19 cellular contexts compared by ENCODE assay signal in the genomic region with DNA sequence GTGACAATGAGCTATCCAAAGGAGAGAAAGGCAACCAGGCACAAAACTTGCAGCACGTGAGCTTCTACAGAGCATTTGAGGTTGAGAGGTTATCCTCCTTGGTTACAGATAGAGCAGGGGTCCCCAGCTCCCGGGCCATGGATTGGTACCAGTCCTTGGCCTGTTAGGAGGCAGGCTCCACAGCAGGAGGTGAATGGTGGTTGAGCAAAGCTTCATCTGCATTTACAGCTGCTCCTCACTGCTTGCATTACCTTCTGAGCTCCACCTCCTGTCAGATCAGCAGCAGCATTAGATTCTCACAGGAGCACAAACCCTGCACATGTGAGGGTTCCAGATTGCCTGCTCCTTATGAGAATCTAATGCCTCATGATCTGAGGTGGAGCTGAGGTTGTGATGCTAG. TPM values are rescaled to one million over a fixed set of nuclear protein-coding genes. Genes with fewer than 3 reads are reported as not detected.
DNase-seq lines count a peak whose midpoint lies in the region; ATAC-seq and TF ChIP-seq lines count a peak whose summit lies in the region.
"Had no signal": no experiment of that assay in that cellular context is flagged by ENCODE, and none has a peak within 500 bp of the region (broad histone marks: within the 10 kb centered on the region; RNA-seq: fewer than 3 reads in every experiment).

No MANE protein-coding gene starts in this region.

- no peak overlapping the region for H2AFZ ChIP-seq in PC-9

- no peaks in the 10 kb centered on the region for H3K4me1 ChIP-seq in endodermal cell (ENCODE audit: control insufficient read depth, insufficient read depth, low read length)
- no peaks in the 10 kb centered on the region for H3K4me1 ChIP-seq in mesendoderm (ENCODE audit: control insufficient read depth, low read depth, low read length)
- H3K4me1 ChIP-seq in PC-9 (replicated peaks; ENCODE audit: insufficient read depth): no peaks in the 10 kb centered on the region
- no peaks in the 10 kb centered on the region for H3K4me1 ChIP-seq in Caco-2
- H3K4me1 ChIP-seq: BE2C, HAP-1 had no signal

- no peak overlapping the region for H3K23ac ChIP-seq in mesendoderm (ENCODE audit: low read length)

- no peaks in the 10 kb centered on the region for H3K27me3 ChIP-seq in H7 (ENCODE audit: control insufficient read depth, insufficient read depth, low read length)
- H3K27me3 ChIP-seq in endodermal cell (ENCODE audit: control insufficient read depth, insufficient read depth, low read length, poor library complexity, severe bottlenecking): no peaks in the 10 kb centered on the region
- H3K27me3 ChIP-seq in mesendoderm (ENCODE audit: insufficient read depth, low read length, poor library complexity): no peaks in the 10 kb centered on the region
- H3K27me3 ChIP-seq in PC-9 (ENCODE audit: insufficient read depth, low read depth): no peaks in the 10 kb centered on the region
- H3K27me3 ChIP-seq in Caco-2 (replicated peaks; ENCODE audit: control insufficient read depth, insufficient read depth, low read length): no peaks in the 10 kb centered on the region
- H3K27me3 ChIP-seq: BE2C had no signal

- CTCF ChIA-PET in PC-9 (lab: Charles Lee): no interaction called here
- CTCF ChIA-PET in Caco-2 (lab: Charles Lee): no interaction called here

- H3K4ac ChIP-seq in mesendoderm (ENCODE audit: low read depth, low read length): no peak overlapping the region

- POLR2A ChIA-PET in PC-9 (lab: Charles Lee; ENCODE audit: unreplicated experiment): no interaction called here
- POLR2A ChIA-PET in Caco-2 (lab: Charles Lee): no interaction called here

- H3K79me2 ChIP-seq in mesendoderm (ENCODE audit: control insufficient read depth, insufficient read depth, low read length): no peaks in the 10 kb centered on the region
- H3K79me2 ChIP-seq in PC-9 (ENCODE audit: low read depth): no peaks in the 10 kb centered on the region

- H3K27ac ChIP-seq in endodermal cell (ENCODE audit: low read depth, low read length): no peak overlapping the region
- no peak overlapping the region for H3K27ac ChIP-seq in mesendoderm (ENCODE audit: low read depth, low read length)
- H3K27ac ChIP-seq in PC-9: no peak overlapping the region

- H3K4me3 Mint-ChIP-seq in endodermal cell (no peak overlapping the region), Caco-2 (ENCODE audit: unreplicated experiment) (no peak overlapping the region)
- H3K4me3 Mint-ChIP-seq: CD4-positive, CD25-positive, alpha-beta regulatory T cell; CD8-positive, alpha-beta memory T cell had no signal

- WGBS in endodermal cell (ENCODE audit: insufficient coverage in 1 of 2, insufficient read length in 1 of 2), 2 experiments: 76 to 78% methylated on average over 2 of the region's 2 CpGs
- WGBS in mesendoderm (ENCODE audit: extremely low coverage, insufficient coverage, low lambda C conversion rate): no CpG with 5 or more reads among the region's 2 CpGs

- no peaks in the 10 kb centered on the region for H3K4me1 Mint-ChIP-seq in endodermal cell
- no peaks in the 10 kb centered on the region for H3K4me1 Mint-ChIP-seq in Caco-2 (ENCODE audit: low read depth, unreplicated experiment)
- H3K4me1 Mint-ChIP-seq: CD4-positive, CD25-positive, alpha-beta regulatory T cell; CD8-positive, alpha-beta memory T cell had no signal

- H2BK120ac ChIP-seq in mesendoderm (ENCODE audit: low read depth, low read length): no peak overlapping the region

- H3K36me3 ChIP-seq in H7 (replicated peaks; ENCODE audit: control insufficient read depth, insufficient read depth, low read length) (no peaks in the 10 kb centered on the region), endodermal cell (ENCODE audit: control insufficient read depth, insufficient read depth, low read length) (no peaks in the 10 kb centered on the region), mesendoderm (ENCODE audit: control insufficient read depth, insufficient read depth, low read length) (no peaks in the 10 kb centered on the region), PC-9 (ENCODE audit: low read depth) (no peaks in the 10 kb centered on the region), Caco-2 (ENCODE audit: control insufficient read depth, insufficient read depth, low read length) (no peaks in the 10 kb centered on the region)
- H3K36me3 ChIP-seq: BE2C, HAP-1 had no signal

- intact Hi-C loops in PC-9 (cut with micrococcal nuclease; ENCODE audit: unreplicated experiment) (no loop called here), Caco-2 (cut with micrococcal nuclease; ENCODE audit: unreplicated experiment) (no loop called here)

- H3K9ac ChIP-seq in endodermal cell (ENCODE audit: extremely low read depth, low read length, poor library complexity, severe bottlenecking): no peak overlapping the region
- H3K9ac ChIP-seq in mesendoderm (ENCODE audit: low read length): no peak overlapping the region

- H3K27ac Mint-ChIP-seq in endodermal cell: no peak overlapping the region
- H3K27ac Mint-ChIP-seq in Caco-2 (ENCODE audit: unreplicated experiment): no peak overlapping the region
- H3K27ac Mint-ChIP-seq: CD4-positive, CD25-positive, alpha-beta regulatory T cell; CD8-positive, alpha-beta memory T cell had no signal

- peaks cover 4% of the 10 kb centered on the region for H3K27me3 Mint-ChIP-seq in endodermal cell (ENCODE audit: insufficient read depth)
- H3K27me3 Mint-ChIP-seq in Caco-2 (ENCODE audit: insufficient read depth, unreplicated experiment): no peaks in the 10 kb centered on the region
- H3K27me3 Mint-ChIP-seq: CD4-positive, CD25-positive, alpha-beta regulatory T cell had no signal

- TF ChIP-seq CTCF in endodermal cell (conservative IDR thresholded peaks at IDR 0.05): no peak
- TF ChIP-seq CTCF in PC-9 (conservative IDR thresholded peaks at IDR 0.05): no peak
- TF ChIP-seq CTCF in Caco-2 (IDR thresholded peaks at IDR 0.05; ENCODE audit: insufficient read depth in 1 of 2, low read depth in 1 of 2, low read length in 1 of 2, severe bottlenecking in 1 of 2, unreplicated experiment in 1 of 2): no peak

- H3K18ac ChIP-seq in mesendoderm (ENCODE audit: low read length): no peak overlapping the region

- H3K9me2 ChIP-seq in PC-9 (ENCODE audit: insufficient read depth): no peaks in the 10 kb centered on the region

- H3K79me1 ChIP-seq in mesendoderm (ENCODE audit: low read length): no peaks in the 10 kb centered on the region

- H4K20me1 ChIP-seq in PC-9 (ENCODE audit: insufficient read depth): no peaks in the 10 kb centered on the region

- ATAC-seq in activated CD4-positive, CD25-positive, alpha-beta regulatory T cell treated with anti-CD3 and anti-CD28 coated beads, Interleukin-2, amount 50 U/mL, for 24 hours: no peak
- no peak for ATAC-seq in HG03135 (IDR thresholded peaks at IDR 0.05; ENCODE audit: unreplicated experiment)
- ATAC-seq: K562 had no signal

- no peaks in the 10 kb centered on the region for H3F3A ChIP-seq in PC-9 (ENCODE audit: insufficient read depth, low read depth)

- DNase-seq in H7 (peak; percentile 16), NCI-H69 (lab: John Stamatoyannopoulos, UW) (peak; percentile 36), endodermal cell (peak; percentile 59), mesendoderm (peak; percentile 30), PC-9 (no peak), Caco-2 (no peak)
- DNase-seq: ACHN; BE2C; C1 segment of cervical spinal cord; CD4-positive, CD25-positive, alpha-beta regulatory T cell; CD8-positive, alpha-beta memory T cell; COR-L47; GDM1; GOT3; IMR-90 had no signal

- H3K9me3 ChIP-seq in endodermal cell (ENCODE audit: control insufficient read depth, low read length) (peaks cover under 1% of the 10 kb centered on the region), PC-9 (ENCODE audit: insufficient read depth, low read depth) (no peaks in the 10 kb centered on the region), Caco-2 (no peaks in the 10 kb centered on the region)
- H3K9me3 ChIP-seq: BE2C, HAP-1 had no signal

- no peaks in the 10 kb centered on the region for H3K36me3 Mint-ChIP-seq in endodermal cell (ENCODE audit: low read depth)
- H3K36me3 Mint-ChIP-seq in Caco-2 (ENCODE audit: insufficient read depth, unreplicated experiment): no peaks in the 10 kb centered on the region
- H3K36me3 Mint-ChIP-seq: CD4-positive, CD25-positive, alpha-beta regulatory T cell; CD8-positive, alpha-beta memory T cell had no signal

- H4K8ac ChIP-seq in mesendoderm (ENCODE audit: low read depth, low read length): no peak overlapping the region

- BruUV-seq in PC-9 (replicated peaks; lab: Mats Ljungman, UMichigan) (no TSS peak), Caco-2 (replicated peaks; lab: Mats Ljungman, UMichigan) (no TSS peak)

- no peak overlapping the region for H4K5ac ChIP-seq in mesendoderm (ENCODE audit: low read length)

- H2BK5ac ChIP-seq in mesendoderm (ENCODE audit: low read length): no peak overlapping the region

- H3K9me3 Mint-ChIP-seq in endodermal cell: peaks cover 3% of the 10 kb centered on the region
- H3K9me3 Mint-ChIP-seq in Caco-2 (ENCODE audit: unreplicated experiment): no peaks in the 10 kb centered on the region

- H3K4me2 ChIP-seq in mesendoderm (ENCODE audit: low read length): no peak overlapping the region
- no peak overlapping the region for H3K4me2 ChIP-seq in PC-9

- H2BK15ac ChIP-seq in mesendoderm (replicated peaks; ENCODE audit: low read depth): no peak overlapping the region

- H2AK5ac ChIP-seq in mesendoderm (ENCODE audit: low read length): no peak overlapping the region

- no peak overlapping the region for H3K4me3 ChIP-seq in H7 (ENCODE audit: insufficient read depth, low read depth, low read length)
- no peak overlapping the region for H3K4me3 ChIP-seq in endodermal cell (ENCODE audit: low read length)
- H3K4me3 ChIP-seq in mesendoderm (ENCODE audit: low read length): no peak overlapping the region
- H3K4me3 ChIP-seq in PC-9: no peak overlapping the region
- H3K4me3 ChIP-seq in Caco-2 (ENCODE audit: low read depth, low read length): no peak overlapping the region
- H3K4me3 ChIP-seq: HAP-1, K562 had no signal

- H3K56ac ChIP-seq in mesendoderm (ENCODE audit: low read length): no peak overlapping the region

RNA-seq across cellular contexts. Expression of gene ST8SIA3, which starts 57.8 kb away (rescaled TPM):
- total RNA-seq in H7 (2014; rRNA removed; shearing (Covaris generic)): 0.66 and 1.5 TPM in 2 replicates
- total RNA-seq in endodermal cell: 1 to 10 TPM; 1.1 to 1.6 TPM
- polyA plus RNA-seq in endodermal cell (2013, experiment 1 of 2): 2.2 TPM
- polyA plus RNA-seq in endodermal cell (2013, experiment 2 of 2): 1.1 TPM
- polyA plus RNA-seq in mesendoderm (2013, experiment 1 of 2): 4.2 TPM
- 4.0 TPM for polyA plus RNA-seq in mesendoderm (2013, experiment 2 of 2)
- not detected in 2 replicates for total RNA-seq in PC-9 (2021)
- not detected in 2 replicates for total RNA-seq in Caco-2 (2022)
- total RNA-seq: CD4-positive, CD25-positive, alpha-beta regulatory T cell; CD8-positive, alpha-beta memory T cell; IMR-90; K562 had no signal
- polyA plus RNA-seq: CD4-positive, CD25-positive, alpha-beta regulatory T cell; CD8-positive, alpha-beta memory T cell; IMR-90; K562 had no signal

Comparison
In these comparisons a context has a peak if more than half of its experiments do, and no peak if none do; other contexts are left out.
1. DNase-seq: peak in H7 (single experiment), NCI-H69 (single experiment), endodermal cell (single experiment) and mesendoderm (single experiment); none in PC-9 (0 of 2) and Caco-2 (0 of 2).